Comparison of ENCODE assay signal across 18 cellular contexts in the genomic region with DNA sequence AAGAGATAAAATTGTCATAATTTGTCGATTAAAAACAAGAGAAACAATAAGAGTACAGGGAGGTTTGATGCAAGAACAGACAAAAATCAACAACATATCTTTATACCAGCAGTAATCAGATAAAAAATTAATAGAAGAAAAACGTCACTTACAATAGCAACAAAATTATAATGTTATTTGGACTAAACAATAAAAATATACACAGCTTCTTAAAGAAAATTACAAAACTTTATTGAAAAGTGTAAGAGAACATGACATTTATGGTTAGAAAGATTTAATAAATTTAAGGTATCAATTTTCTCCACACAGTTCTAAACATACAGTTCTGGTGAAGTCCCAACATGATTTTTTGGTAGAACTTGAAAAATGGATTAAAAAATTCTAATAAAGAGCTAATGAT. TPM values are rescaled to one million over a fixed set of nuclear protein-coding genes. Genes with fewer than 3 reads are reported as not detected.
A peak's percentile ranks its signal among the peaks of the same experiment; 100 is the strongest.
DNase-seq lines count a peak whose midpoint lies in the region; ATAC-seq, FAIRE-seq and TF ChIP-seq lines count a peak whose summit lies in the region.
"Had no signal": no experiment of that assay in that cellular context is flagged by ENCODE, and none has a peak within 500 bp of the region (broad histone marks: within the 10 kb centered on the region; RNA-seq: fewer than 3 reads in every experiment).

No MANE protein-coding gene starts in this region.

- H3K4me1 ChIP-seq in GM12878 (ENCODE audit: control insufficient read depth, insufficient read depth, low read length) (no peaks in the 10 kb centered on the region), uterus (no peaks in the 10 kb centered on the region)
- H3K4me1 ChIP-seq: A549, BE2C had no signal

- H3K9me3 ChIP-seq in SK-N-MC (ENCODE audit: low read depth, low read length) (no peaks in the 10 kb centered on the region), GM12878 (replicated peaks; ENCODE audit: control insufficient read depth, insufficient read depth, low read length) (no peaks in the 10 kb centered on the region; the same call in 1 of the 3 replicates), uterus (no peaks in the 10 kb centered on the region)
- H3K9me3 ChIP-seq: A549, BE2C had no signal

- H3K36me3 ChIP-seq in SK-N-MC (ENCODE audit: insufficient read depth, low read length) (peaks cover 45% of the 10 kb centered on the region), GM12878 (ENCODE audit: control insufficient read depth in 2 of 2, insufficient read depth in 2 of 2, low read length in 1 of 2) (peaks cover 1 to 11% of the 10 kb centered on the region in 2 experiments), uterus (no peaks in the 10 kb centered on the region)
- H3K36me3 ChIP-seq: BE2C had no signal

- FAIRE-seq in GM12878 (lab: Jason Lieb, UNC): no peak
- FAIRE-seq: A549, H54, HepG2, HTR-8/SVneo had no signal

- POLR2A ChIA-PET in GM12878 (lab: Charles Lee): interaction anchor here (0.6 kb wide), 1 partner anchor 9 kb away, joined by 3 read pairs; no protein-coding TSS in a partner anchor
- POLR2A ChIA-PET in naive thymus-derived CD8-positive, alpha-beta T cell (lab: Charles Lee): no interaction called here

- H3K4me3 ChIP-seq in SK-N-MC (no peak overlapping the region), GM12878 (no peak overlapping the region), uterus (no peak overlapping the region)
- H3K4me3 ChIP-seq: A549 had no signal

- CTCF ChIA-PET in GM12878 (lab: Yijun Ruan, JAX): interaction anchor here (0.6 to 1.0 kb wide), 2 partner anchors 9 to 31 kb away, joined by 3 read pairs; no protein-coding TSS in a partner anchor

- intact Hi-C loops in GM12878 (cut with micrococcal nuclease; ENCODE audit: unreplicated experiment): no loop called here
- intact Hi-C loops in uterus (cut with DNase I; ENCODE audit: low total_unique reads): no loop called here

- H3K27me3 Mint-ChIP-seq in activated T-cell treated with anti-CD3 and anti-CD28 coated beads, Interleukin-2, amount 50 U/mL, for 72 hours (ENCODE audit: low read depth): no peaks in the 10 kb centered on the region
- no peaks in the 10 kb centered on the region for H3K27me3 Mint-ChIP-seq in naive thymus-derived CD8-positive, alpha-beta T cell
- H3K27me3 Mint-ChIP-seq: CD4-positive, alpha-beta memory T cell had no signal

- no peak for TF ChIP-seq CTCF in GM12878 (IDR thresholded peaks at IDR 0.05 in 2 of 3, conservative IDR thresholded peaks at IDR 0.05 in 1 of 3; ENCODE audit: control insufficient read depth in 2 of 3, extremely low read depth in 1 of 3, insufficient read depth in 1 of 3, low read depth in 3 of 3, low read length in 3 of 3)
- TF ChIP-seq CTCF in uterus (IDR thresholded peaks at IDR 0.05): no peak

- H3K9ac ChIP-seq in SK-N-MC (ENCODE audit: insufficient read length) (no peak overlapping the region), GM12878 (ENCODE audit: control insufficient read depth, insufficient read depth, low read length) (no peak overlapping the region)

- no peak for TF ChIP-seq RAD21 in GM12878 (IDR thresholded peaks at IDR 0.05; ENCODE audit: insufficient read depth, low read depth, low read length)

- peak overlapping the region; percentile 25; the same call in 1 of the 2 replicates for H3K27ac ChIP-seq in SK-N-MC
- no peak overlapping the region for H3K27ac ChIP-seq in GM12878 (ENCODE audit: control insufficient read depth, insufficient read depth)
- H3K27ac ChIP-seq in uterus: no peak overlapping the region
- H3K27ac ChIP-seq: A549, C4-2B had no signal

- H3K4me2 ChIP-seq in GM12878 (ENCODE audit: control insufficient read depth, insufficient read depth): no peak overlapping the region
- H3K4me2 ChIP-seq: A549 had no signal

- in situ Hi-C loops in GM12878 (cut with MboI): no loop called here

- peaks cover 7 to 18% of the 10 kb centered on the region in 2 donors for H3K36me3 Mint-ChIP-seq in activated T-cell treated with anti-CD3 and anti-CD28 coated beads, Interleukin-2, amount 50 U/mL, for 72 hours (ENCODE audit: insufficient read depth in 2 of 2)
- H3K36me3 Mint-ChIP-seq in naive thymus-derived CD8-positive, alpha-beta T cell: peaks cover 0 to 63% (median 8%) of the 10 kb centered on the region in 3 donors

- 94% methylated on average over 2 of the region's 2 CpGs for whole genome bisulfite sequencing in GM12878 (ENCODE audit: insufficient coverage, insufficient replicate concordance, low lambda C conversion rate, missing lambda C conversion rate)

- no peak for DNase-seq in activated T-cell treated with anti-CD3 and anti-CD28 coated beads, Interleukin-2, amount 50 U/mL, for 72 hours
- DNase-seq in activated T-cell treated with anti-CD3 and anti-CD28 coated beads for 4 hours (no peak), SK-N-MC (ENCODE audit: low read depth, low spot score) (no peak), GM12878 (ENCODE audit: low read depth, low spot score) (no peak), DMS79 treated with DMSO at 0.1 percent for 48 hours (lab: John Stamatoyannopoulos, UW) (no peak), uterus (no peak)
- no peak for DNase-seq in naive thymus-derived CD8-positive, alpha-beta T cell
- DNase-seq: BE2C; CD4-positive, alpha-beta memory T cell; DMS79; EL; GDM1 had no signal

- H3K4me1 Mint-ChIP-seq in activated T-cell treated with anti-CD3 and anti-CD28 coated beads, Interleukin-2, amount 50 U/mL, for 72 hours (ENCODE audit: low read depth): peaks cover 67% of the 10 kb centered on the region
- H3K4me1 Mint-ChIP-seq in naive thymus-derived CD8-positive, alpha-beta T cell: peaks cover 22 to 63% (median 53%) of the 10 kb centered on the region in 4 donors

- SMC1A ChIA-PET in GM12878 (lab: Charles Lee; ENCODE audit: uncharacterized antibody, unreplicated experiment): interaction anchor here (2.7 kb wide), 1 partner anchor 8 kb away, joined by 10 read pairs; no protein-coding TSS in a partner anchor

- peak overlapping the region in 1 of 2 donors; percentile 46 for H3K4me3 Mint-ChIP-seq in activated T-cell treated with anti-CD3 and anti-CD28 coated beads, Interleukin-2, amount 50 U/mL, for 72 hours
- peak overlapping the region in 4 of 10 donors; percentile 15 to 46 (median 28) for H3K4me3 Mint-ChIP-seq in naive thymus-derived CD8-positive, alpha-beta T cell

- RAD21 ChIA-PET in GM12878 (lab: Charles Lee; ENCODE audit: unreplicated experiment): no interaction called here

- peaks cover 71% of the 10 kb centered on the region for H3K79me2 ChIP-seq in GM12878 (ENCODE audit: control insufficient read depth, insufficient read depth, low read length)

- peak overlapping the region; percentile 38 for H3K27ac Mint-ChIP-seq in activated T-cell treated with anti-CD3 and anti-CD28 coated beads, Interleukin-2, amount 50 U/mL, for 72 hours
- peak overlapping the region in 6 of 10 donors; percentile 8 to 77 (median 68) for H3K27ac Mint-ChIP-seq in naive thymus-derived CD8-positive, alpha-beta T cell

- TF ChIP-seq POLR2A in GM12878 (IDR thresholded peaks at IDR 0.05; ENCODE audit: low read depth, low read length): no peak
- no peak for TF ChIP-seq POLR2A in uterus (IDR thresholded peaks at IDR 0.05)

- no peak for ATAC-seq in activated T-cell treated with anti-CD3 and anti-CD28 coated beads, Interleukin-2, amount 50 U/mL, for 72 hours (replicated peaks in 1 of 2)
- no peak for ATAC-seq in GM12878
- ATAC-seq in naive thymus-derived CD8-positive, alpha-beta T cell: no peak
- ATAC-seq: A549, HCT116, HepG2 had no signal

- no peaks in the 10 kb centered on the region; the same call in 1 of the 2 replicates for H4K20me1 ChIP-seq in GM12878 (ENCODE audit: control insufficient read depth, insufficient read depth)

- H3K9me3 Mint-ChIP-seq in activated T-cell treated with anti-CD3 and anti-CD28 coated beads, Interleukin-2, amount 50 U/mL, for 72 hours: no peaks in the 10 kb centered on the region
- no peaks in the 10 kb centered on the region for H3K9me3 Mint-ChIP-seq in naive thymus-derived CD8-positive, alpha-beta T cell
- H3K9me3 Mint-ChIP-seq: CD4-positive, alpha-beta memory T cell had no signal

- no TSS peak for BruUV-seq in GM12878 (replicated peaks; lab: Mats Ljungman, UMichigan)

- no peak for TF ChIP-seq EP300 in GM12878 (IDR thresholded peaks at IDR 0.05; ENCODE audit: borderline replicate concordance in 1 of 2, control insufficient read depth in 1 of 2, low read depth in 2 of 2, low read length in 2 of 2)

- H3K27me3 ChIP-seq in GM12878 (replicated peaks in 1 of 2; ENCODE audit: control insufficient read depth in 2 of 2, insufficient read depth in 2 of 2, low read length in 1 of 2): no peaks in the 10 kb centered on the region
- no peaks in the 10 kb centered on the region for H3K27me3 ChIP-seq in uterus
- H3K27me3 ChIP-seq: BE2C had no signal

- no peak overlapping the region for H2AFZ ChIP-seq in GM12878 (ENCODE audit: control insufficient read depth, low read depth, low read length)

RNA-seq across cellular contexts. Expression of a gene that starts 12.8 kb away (rescaled TPM):
- 10 to 100 TPM; 74.7 to 79.9 TPM for total RNA-seq in activated T-cell treated with anti-CD3 and anti-CD28 coated beads, Interleukin-2, amount 50 U/mL, for 72 hours
- total RNA-seq in GM12878 (2013; cell fraction: nucleolus; rRNA removed): 19.7 and 21.5 TPM in 2 replicates
- total RNA-seq in GM12878 (2014; rRNA removed) (53.0 and 56.9 TPM in 2 replicates), GM12878 (2014; rRNA removed; fragmentation: Illumina TruSeq; extraction: Trizol) (44.6 and 45.8 TPM in 2 replicates), GM12878 (2021) (52.7 and 55.2 TPM in 2 replicates), uterus (10 to 100 TPM; 23.8 to 94.8 (median 38.7) TPM)
- polyA plus RNA-seq in GM12878 (2011; ENCODE audit: low read depth): 8.9 TPM
- polyA plus RNA-seq in GM12878 (2011; rRNA removed) (31.7 and 34.4 TPM in 2 replicates), GM12878 (2014; fragmentation: Illumina TruSeq; extraction: Trizol) (34.4 and 46.7 TPM in 2 replicates), GM12878 (2014; fragmentation: Nextera tagmentation; extraction: Ambion mirVana) (10 to 100 TPM; 24.2 to 27.8 TPM), GM12878 (2014; rRNA removed) (33.2 and 40.1 TPM in 2 replicates), GM12878 (2016; fragmentation: Nextera tagmentation; extraction: Ambion mirVana) (10 to 100 TPM; 65.9 to 75.2 TPM)
- 23.8 and 32.5 TPM in 2 replicates for polyA plus RNA-seq in GM12878 (2011; cell fraction: cytosol; rRNA removed)
- 17.0 and 24.8 TPM in 2 replicates for polyA plus RNA-seq in GM12878 (2011; cell fraction: nucleus; rRNA removed)
- 20.8 and 29.5 TPM in 2 replicates for polyA plus RNA-seq in GM12878 (2012)
- polyA minus RNA-seq in GM12878 (2011; rRNA and poly(A)+ RNA removed): 39.6 and 43.2 TPM in 2 replicates
- polyA minus RNA-seq in GM12878 (2011; cell fraction: cytosol; rRNA and poly(A)+ RNA removed): 38.9 and 53.2 TPM in 2 replicates
- polyA minus RNA-seq in GM12878 (2011; cell fraction: nucleus; rRNA and poly(A)+ RNA removed): 16.2 and 32.3 TPM in 2 replicates
- total RNA-seq in naive thymus-derived CD8-positive, alpha-beta T cell: 10 to 100 TPM; 78.3 to 90.1 TPM
- 100 to 1,000 TPM; 109 to 125 (median 113) TPM for polyA plus RNA-seq in naive thymus-derived CD8-positive, alpha-beta T cell
